28 cellular contexts compared by ENCODE assay signal in the genomic region with DNA sequence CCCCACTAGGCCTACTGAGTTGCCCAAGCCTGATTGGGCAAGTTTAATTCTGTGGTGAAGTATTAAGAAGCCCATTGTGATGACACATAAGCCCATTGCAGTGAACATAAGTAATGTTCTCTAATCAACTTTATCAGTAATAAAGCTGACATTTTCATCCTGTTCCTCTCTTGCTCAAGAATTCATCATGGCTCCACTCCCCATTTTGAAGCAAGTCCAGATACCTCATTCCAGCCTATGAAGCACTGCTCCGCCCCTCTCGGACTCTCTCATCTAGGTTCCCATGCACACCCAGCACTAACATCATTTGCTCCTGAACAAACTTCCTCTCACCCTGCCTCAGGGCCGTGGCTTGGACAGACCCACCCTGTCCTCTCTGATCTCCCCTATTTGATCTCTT. TPM values are rescaled to one million over a fixed set of nuclear protein-coding genes. Genes with fewer than 3 reads are reported as not detected.
"Had no signal": no experiment of that assay in that cellular context is flagged by ENCODE, and none has a peak within 500 bp of the region (broad histone marks: within the 10 kb centered on the region; RNA-seq: fewer than 3 reads in every experiment).

No MANE protein-coding gene starts in this region.

- ATAC-seq: left lobe of liver; mucosa of descending colon; natural killer cell treated with Interleukin-12 subunit alpha and Interleukin-12 subunit beta and Interleukin-15 and Interleukin-18, amount 100 ng/mL, for 72 hours; psoas muscle; stimulated activated naive B cell treated with anti-CD40 and anti-IgM and Interleukin-4, amounts not matched to agents 10 μg/mL and 1 μg/mL and 100 μg/mL, for 72 hours; upper lobe of right lung had no signal

- H3K27me3 ChIP-seq: dorsolateral prefrontal cortex, esophagus squamous epithelium, ovary, transverse colon, upper lobe of right lung, uterus had no signal

- DNase-seq: cerebellar nuclear complex; dorsolateral prefrontal cortex; effector CD4-positive, alpha-beta T cell; esophagus squamous epithelium; head of caudate nucleus; mesenchymal stem cell; mucosa of descending colon; naive B cell; ovary; psoas muscle; right cardiac atrium; stimulated activated CD4-positive, alpha-beta T cell treated with anti-CD3 and anti-CD28 coated beads, Interleukin-15, amount 100 ng/mL, for 24 hours; stimulated activated CD4-positive, alpha-beta T cell treated with anti-CD3 and anti-CD28 coated beads, Interleukin-2, amount 100 ng/mL, for 48 hours; stimulated activated naive B cell treated with anti-CD40 and anti-IgM and Interleukin-4, amounts not matched to agents 10 μg/mL and 1 μg/mL and 100 μg/mL, for 72 hours; transverse colon; upper lobe of right lung; uterus had no signal

- H3K9me3 ChIP-seq: esophagus squamous epithelium, mucosa of descending colon, ovary, psoas muscle, thoracic aorta, transverse colon, upper lobe of right lung, uterus had no signal

- H3K27me3 Mint-ChIP-seq: stimulated activated naive B cell treated with anti-CD40 and anti-IgM and Interleukin-4, amounts not matched to agents 10 μg/mL and 1 μg/mL and 100 μg/mL, for 72 hours; stimulated activated naive CD8-positive, alpha-beta T cell treated with anti-CD3 and anti-CD28 coated beads, Interleukin-15, Interleukin-2, amounts not matched to agents 100 ng/mL and 50 ng/mL, for 24 hours had no signal

- H3K36me3 Mint-ChIP-seq: naive B cell; natural killer cell treated with Interleukin-12 subunit alpha and Interleukin-12 subunit beta and Interleukin-15 and Interleukin-18, amount 100 ng/mL, for 72 hours had no signal

- H3K4me1 Mint-ChIP-seq: mesothelial cell of epicardium had no signal

- H3K9me3 Mint-ChIP-seq: mesothelial cell of epicardium; naive B cell; natural killer cell treated with Interleukin-12 subunit alpha and Interleukin-12 subunit beta and Interleukin-15 and Interleukin-18, amount 100 ng/mL, for 72 hours; stimulated activated naive B cell treated with anti-CD40 and anti-IgM and Interleukin-4, amounts not matched to agents 10 μg/mL and 1 μg/mL and 100 μg/mL, for 72 hours; stimulated activated naive CD8-positive, alpha-beta T cell treated with anti-CD3 and anti-CD28 coated beads, Interleukin-15, Interleukin-2, amounts not matched to agents 100 ng/mL and 50 ng/mL, for 24 hours had no signal

- H3K27ac Mint-ChIP-seq: mesothelial cell of epicardium; natural killer cell treated with Interleukin-12 subunit alpha and Interleukin-12 subunit beta and Interleukin-15 and Interleukin-18, amount 100 ng/mL, for 72 hours; stimulated activated naive B cell treated with anti-CD40 and anti-IgM and Interleukin-4, amounts not matched to agents 10 μg/mL and 1 μg/mL and 100 μg/mL, for 72 hours; stimulated activated naive CD8-positive, alpha-beta T cell treated with anti-CD3 and anti-CD28 coated beads, Interleukin-15, Interleukin-2, amounts not matched to agents 100 ng/mL and 50 ng/mL, for 24 hours had no signal

- H3K4me3 Mint-ChIP-seq: mesothelial cell of epicardium; naive B cell; natural killer cell treated with Interleukin-12 subunit alpha and Interleukin-12 subunit beta and Interleukin-15 and Interleukin-18, amount 100 ng/mL, for 72 hours; neural crest cell; stimulated activated naive B cell treated with anti-CD40 and anti-IgM and Interleukin-4, amounts not matched to agents 10 μg/mL and 1 μg/mL and 100 μg/mL, for 72 hours; stimulated activated naive CD8-positive, alpha-beta T cell treated with anti-CD3 and anti-CD28 coated beads, Interleukin-15, Interleukin-2, amounts not matched to agents 100 ng/mL and 50 ng/mL, for 24 hours had no signal

- H3K27ac ChIP-seq: esophagus squamous epithelium, ovary, psoas muscle, skin epidermis, thoracic aorta, transverse colon, upper lobe of right lung had no signal

- H3K36me3 ChIP-seq: ovary, thoracic aorta, transverse colon, upper lobe of right lung, uterus had no signal

- H3K4me1 ChIP-seq: psoas muscle, uterus had no signal

- H3K4me3 ChIP-seq: dorsolateral prefrontal cortex, esophagus squamous epithelium, lung, mucosa of descending colon, ovary, psoas muscle, skin epidermis, thoracic aorta, transverse colon, upper lobe of right lung, uterus had no signal

RNA-seq across cellular contexts. Expression of a gene that starts 47.5 kb away (rescaled TPM):
- total RNA-seq: frontal cortex, neural crest cell had no signal

RNA-seq across cellular contexts. Expression of a gene that starts 47.6 kb away (rescaled TPM):
- total RNA-seq: frontal cortex; left lobe of liver; liver; natural killer cell treated with Interleukin-12 subunit alpha and Interleukin-12 subunit beta and Interleukin-15 and Interleukin-18, amount 100 ng/mL, for 72 hours; neural crest cell; renal cortical epithelial cell had no signal
